In genomic region chr2:61910603-61911002, GRCh38 we compare ENCODE assay signal across 12 cellular contexts. TPM values are rescaled to one million over a fixed set of nuclear protein-coding genes. Genes with fewer than 3 reads are reported as not detected.
DNase-seq lines count a peak whose midpoint lies in the region; ATAC-seq, FAIRE-seq and TF ChIP-seq lines count a peak whose summit lies in the region.
"Had no signal": no experiment of that assay in that cellular context is flagged by ENCODE, and none has a peak within 500 bp of the region (broad histone marks: within the 10 kb centered on the region; RNA-seq: fewer than 3 reads in every experiment).

No MANE protein-coding gene starts in this region.

- no peaks in the 10 kb centered on the region for H3K27me3 Mint-ChIP-seq in neural crest cell (ENCODE audit: low read depth)
- H3K27me3 Mint-ChIP-seq: natural killer cell treated with Interleukin-12 subunit alpha and Interleukin-12 subunit beta and Interleukin-15 and Interleukin-18, amount 100 ng/mL, for 72 hours had no signal

- H4K20me1 ChIP-seq in DND-41 (ENCODE audit: insufficient read depth, low read length) (no peaks in the 10 kb centered on the region), KMS-11 (ENCODE audit: insufficient read depth) (no peaks in the 10 kb centered on the region; the same call in none of the 2 replicates)

- FAIRE-seq in bronchial epithelial cell (lab: Jason Lieb, UNC), result no peak

- H3K27ac ChIP-seq in DND-41 (ENCODE audit: low read length), result no peak overlapping the region
- no peak overlapping the region for H3K27ac ChIP-seq in KMS-11

- H3K4me2 ChIP-seq in DND-41 (ENCODE audit: insufficient read depth, low read length) (no peak overlapping the region), KMS-11 (no peak overlapping the region)

- H3K36me3 ChIP-seq in DND-41 (ENCODE audit: insufficient read depth, low read length) (no peaks in the 10 kb centered on the region), KMS-11 (ENCODE audit: insufficient read depth) (no peaks in the 10 kb centered on the region), bronchial epithelial cell (ENCODE audit: control insufficient read depth, insufficient read depth, low read length) (no peaks in the 10 kb centered on the region)

- no peak overlapping the region for H3K4me3 ChIP-seq in DND-41 (ENCODE audit: low read depth in 1 of 2, low read length in 2 of 2)
- H3K4me3 ChIP-seq in KMS-11 (IDR thresholded peaks at IDR 0.05; ENCODE audit: insufficient read depth, low read depth, low read length), result no peak overlapping the region
- H3K4me3 ChIP-seq in bronchial epithelial cell (ENCODE audit: low read depth, low read length), result no peak overlapping the region

- peaks cover 4% of the 10 kb centered on the region for H3K4me1 Mint-ChIP-seq in neural crest cell

- H3K4me1 ChIP-seq in DND-41 (ENCODE audit: insufficient read depth, low read length) (peaks cover 14% of the 10 kb centered on the region), KMS-11 (ENCODE audit: low read depth, poor library complexity, severe bottlenecking) (peaks cover 12% of the 10 kb centered on the region)

- H3K36me3 Mint-ChIP-seq in neural crest cell (ENCODE audit: low read depth), result no peaks in the 10 kb centered on the region
- H3K36me3 Mint-ChIP-seq: natural killer cell treated with Interleukin-12 subunit alpha and Interleukin-12 subunit beta and Interleukin-15 and Interleukin-18, amount 100 ng/mL, for 72 hours had no signal

- TF ChIP-seq CTCF in DND-41 (IDR thresholded peaks at IDR 0.05; ENCODE audit: borderline replicate concordance, extremely low read depth, low read length, poor library complexity, severe bottlenecking) (peak; percentile 43), KMS-11 (conservative IDR thresholded peaks at IDR 0.05; ENCODE audit: low read depth, low read length) (peak; percentile 60), bronchial epithelial cell (IDR thresholded peaks at IDR 0.05; ENCODE audit: insufficient read depth, low read length, severe bottlenecking) (no peak), neural crest cell (conservative IDR thresholded peaks at IDR 0.05) (peak; percentile 45)

- H3K79me2 ChIP-seq in DND-41 (ENCODE audit: insufficient read depth, low read length), result peaks cover 2% of the 10 kb centered on the region; the same call in 1 of the 2 replicates
- peaks cover 17% of the 10 kb centered on the region; the same call in 1 of the 2 replicates for H3K79me2 ChIP-seq in KMS-11 (ENCODE audit: insufficient read depth, low read depth)

- H3K27ac Mint-ChIP-seq in neural crest cell (ENCODE audit: unreplicated experiment), result no peak overlapping the region
- H3K27ac Mint-ChIP-seq: natural killer cell treated with Interleukin-12 subunit alpha and Interleukin-12 subunit beta and Interleukin-15 and Interleukin-18, amount 100 ng/mL, for 72 hours had no signal

- H3K4me3 Mint-ChIP-seq in neural crest cell, result no peak overlapping the region
- H3K4me3 Mint-ChIP-seq: natural killer cell treated with Interleukin-12 subunit alpha and Interleukin-12 subunit beta and Interleukin-15 and Interleukin-18, amount 100 ng/mL, for 72 hours had no signal

- H3K9me3 Mint-ChIP-seq in neural crest cell, result no peaks in the 10 kb centered on the region
- H3K9me3 Mint-ChIP-seq: natural killer cell treated with Interleukin-12 subunit alpha and Interleukin-12 subunit beta and Interleukin-15 and Interleukin-18, amount 100 ng/mL, for 72 hours had no signal

- H2AFZ ChIP-seq in DND-41 (ENCODE audit: low read depth, low read length), result no peak overlapping the region
- no peak overlapping the region for H2AFZ ChIP-seq in KMS-11 (ENCODE audit: low read depth)

- ATAC-seq in DND-41 (ENCODE audit: insufficient read depth, low read depth) (no peak), GM18868 (IDR thresholded peaks at IDR 0.05; ENCODE audit: unreplicated experiment) (no peak), HG03469 (IDR thresholded peaks at IDR 0.05; ENCODE audit: unreplicated experiment) (no peak)
- ATAC-seq: natural killer cell treated with Interleukin-12 subunit alpha and Interleukin-12 subunit beta and Interleukin-15 and Interleukin-18, amount 100 ng/mL, for 72 hours had no signal

- DNase-seq in DND-41, result no peak
- peak; percentile 37 for DNase-seq in bronchial epithelial cell (ENCODE audit: low read depth)
- DNase-seq in neural crest cell (ENCODE audit: low read depth, low spot score), result no peak
- DNase-seq in SW 1271 (lab: John Stamatoyannopoulos, UW), result no peak
- DNase-seq: activated CD4-positive, alpha-beta T cell treated with anti-CD3 and anti-CD28 coated beads for 4 hours; activated naive CD4-positive, alpha-beta T cell treated with Interleukin-2 at 50 U/mL for 16 hours; NCI-H1694; SIG-M5 had no signal

- H3K9ac ChIP-seq in DND-41 (ENCODE audit: low read depth, low read length) (no peak overlapping the region), KMS-11 (no peak overlapping the region)

- H3K27me3 ChIP-seq in DND-41 (ENCODE audit: insufficient read depth, low read length, poor library complexity), result no peaks in the 10 kb centered on the region
- H3K27me3 ChIP-seq in KMS-11 (ENCODE audit: insufficient read depth, low read depth), result no peaks in the 10 kb centered on the region
- H3K27me3 ChIP-seq in bronchial epithelial cell (ENCODE audit: control insufficient read depth, insufficient read depth, low read length), result no peaks in the 10 kb centered on the region

- H3K9me3 ChIP-seq in DND-41 (ENCODE audit: insufficient read depth, low read length, severe bottlenecking), result no peaks in the 10 kb centered on the region

RNA-seq across cellular contexts. Expression of gene COMMD1, which starts 5.1 kb away (rescaled TPM):
- 30.5 and 34.7 TPM in 2 replicates for total RNA-seq in bronchial epithelial cell
- total RNA-seq in neural crest cell, result 30.1 and 30.5 TPM in 2 replicates

RNA-seq across cellular contexts. Expression of gene CCT4, which starts 22.1 kb away (rescaled TPM):
- total RNA-seq in bronchial epithelial cell, result 122 and 183 TPM in 2 replicates
- total RNA-seq in neural crest cell, result 259 and 277 TPM in 2 replicates

RNA-seq across cellular contexts. Expression of gene FAM161A, which starts 56.7 kb away (rescaled TPM):
- total RNA-seq in bronchial epithelial cell (0.53 and 0.90 TPM in 2 replicates), neural crest cell (21.9 and 23.4 TPM in 2 replicates)

Comparison
In these comparisons a context has a peak if more than half of its experiments do, and no peak if none do; other contexts are left out.
1. RNA of gene FAM161A, which starts 56.7 kb away (total RNA-seq): 21.9 to 23.4 TPM in neural crest cell; 0.53 to 0.90 TPM in bronchial epithelial cell; every median in the first group is over 10 times any median in the second.